ENCODE assay signal across 8 cellular contexts in genomic region chr10:110681023-110681681, GRCh38. TPM values are rescaled to one million over a fixed set of nuclear protein-coding genes. Genes with fewer than 3 reads are reported as not detected.
DNase-seq lines count a peak whose midpoint lies in the region; ATAC-seq and TF ChIP-seq lines count a peak whose summit lies in the region.

No MANE protein-coding gene starts in this region.

- H3K4me1 ChIP-seq in Caco-2: no peaks in the 10 kb centered on the region
- H3K4me1 ChIP-seq in HEK293 (ENCODE audit: control insufficient read depth, insufficient read depth, low read length): no peaks in the 10 kb centered on the region
- H3K4me1 ChIP-seq in SJSA1 (replicated peaks): peaks cover 46% of the 10 kb centered on the region
- peaks cover 0 to 10% (median 0%) of the 10 kb centered on the region in 4 donors for H3K4me1 ChIP-seq in tibial nerve

- POLR2A ChIA-PET in Caco-2 (lab: Charles Lee): no interaction called here
- POLR2A ChIA-PET in HEK293 (lab: Yijun Ruan, JAX): interaction anchor here (1.4 kb wide), 1 partner anchor 70 kb away, joined by 3 read pairs; no protein-coding TSS in a partner anchor

- CTCF ChIA-PET in Caco-2 (lab: Charles Lee): interaction anchor here (1.6 kb wide), 1 partner anchor 71 kb away, joined by 9 read pairs; no protein-coding TSS in a partner anchor
- CTCF ChIA-PET in HEK293 (lab: Yijun Ruan, JAX): interaction anchor here (0.5 to 4.8 kb wide), 29 partner anchors 8 to 206 kb away, joined by 3 to 43 read pairs (median 6); no protein-coding TSS in a partner anchor

- TF ChIP-seq CTCF in Caco-2 (IDR thresholded peaks at IDR 0.05; ENCODE audit: insufficient read depth in 1 of 2, low read depth in 1 of 2, low read length in 1 of 2, severe bottlenecking in 1 of 2, unreplicated experiment in 1 of 2): peak; percentile 60 to 84
- TF ChIP-seq CTCF in HEK293 (tag by site-specific recombination; IDR thresholded peaks at IDR 0.05): peak; percentile 52; the same call in 1 of the 2 replicates
- TF ChIP-seq CTCF in endothelial cell (IDR thresholded peaks at IDR 0.05; ENCODE audit: unreplicated experiment): peak; percentile 56
- TF ChIP-seq CTCF in nephron progenitor cell (IDR thresholded peaks at IDR 0.05): peak; percentile 71
- TF ChIP-seq CTCF in tibial nerve (IDR thresholded peaks at IDR 0.05): no peak

- DNase-seq in Caco-2: peak; percentile 57 to 69
- peak; percentile 46 to 67 for DNase-seq in SJSA1 (ENCODE audit: low read depth in 1 of 2, low spot score in 2 of 2)
- DNase-seq in endothelial cell (ENCODE audit: low spot score): peak; percentile 66
- peak; percentile 67 for DNase-seq in nephron progenitor cell
- no peak for DNase-seq in GF-D8 (lab: John Stamatoyannopoulos, UW)
- DNase-seq in T-helper 17 cell: no peak
- DNase-seq in tibial nerve (ENCODE audit: low spot score in 2 of 2): no peak

- intact Hi-C loops in Caco-2 (cut with micrococcal nuclease; ENCODE audit: unreplicated experiment): loop anchor here (1.0 kb wide), 1 partner anchor 71 kb away; no protein-coding TSS in a partner anchor

- no peak for ATAC-seq in T-helper 17 cell

- H3K4me3 ChIP-seq in Caco-2 (ENCODE audit: low read depth, low read length): no peak overlapping the region
- H3K4me3 ChIP-seq in HEK293 (ENCODE audit: low read depth, low read length): no peak overlapping the region
- H3K4me3 ChIP-seq in SJSA1: no peak overlapping the region
- H3K4me3 ChIP-seq in tibial nerve: no peak overlapping the region

- 50 to 56% methylated on average over 7 of the region's 7 CpGs for WGBS in tibial nerve, 2 donors

- no peak overlapping the region for H3K4me3 Mint-ChIP-seq in Caco-2 (ENCODE audit: unreplicated experiment)
- H3K4me3 Mint-ChIP-seq in endothelial cell (ENCODE audit: unreplicated experiment): no peak overlapping the region
- no peak overlapping the region for H3K4me3 Mint-ChIP-seq in nephron progenitor cell
- H3K4me3 Mint-ChIP-seq in T-helper 17 cell: no peak overlapping the region

- H3K9me3 Mint-ChIP-seq in Caco-2 (ENCODE audit: unreplicated experiment): no peaks in the 10 kb centered on the region
- H3K9me3 Mint-ChIP-seq in endothelial cell (ENCODE audit: unreplicated experiment): no peaks in the 10 kb centered on the region
- H3K9me3 Mint-ChIP-seq in nephron progenitor cell: no peaks in the 10 kb centered on the region

- no peaks in the 10 kb centered on the region for H3K4me1 Mint-ChIP-seq in Caco-2 (ENCODE audit: low read depth, unreplicated experiment)
- peaks cover 16% of the 10 kb centered on the region for H3K4me1 Mint-ChIP-seq in endothelial cell (ENCODE audit: unreplicated experiment)
- H3K4me1 Mint-ChIP-seq in nephron progenitor cell: peaks cover 30% of the 10 kb centered on the region
- H3K4me1 Mint-ChIP-seq in T-helper 17 cell: peaks cover 3% of the 10 kb centered on the region

- H3K27me3 ChIP-seq in Caco-2 (replicated peaks; ENCODE audit: control insufficient read depth, insufficient read depth, low read length): no peaks in the 10 kb centered on the region
- no peaks in the 10 kb centered on the region for H3K27me3 ChIP-seq in SJSA1 (replicated peaks)
- no peaks in the 10 kb centered on the region for H3K27me3 ChIP-seq in tibial nerve

- no peaks in the 10 kb centered on the region for H3K36me3 Mint-ChIP-seq in Caco-2 (ENCODE audit: insufficient read depth, unreplicated experiment)
- H3K36me3 Mint-ChIP-seq in endothelial cell (ENCODE audit: low read depth, unreplicated experiment): no peaks in the 10 kb centered on the region
- no peaks in the 10 kb centered on the region for H3K36me3 Mint-ChIP-seq in nephron progenitor cell (ENCODE audit: low read depth)
- peaks cover 5% of the 10 kb centered on the region for H3K36me3 Mint-ChIP-seq in T-helper 17 cell (ENCODE audit: low read depth)

- H3K27ac Mint-ChIP-seq in Caco-2 (ENCODE audit: unreplicated experiment) (no peak overlapping the region), endothelial cell (ENCODE audit: unreplicated experiment) (peak overlapping the region; percentile 4), nephron progenitor cell (no peak overlapping the region), T-helper 17 cell (no peak overlapping the region)

- H3K27me3 Mint-ChIP-seq in Caco-2 (ENCODE audit: insufficient read depth, unreplicated experiment) (no peaks in the 10 kb centered on the region), endothelial cell (ENCODE audit: unreplicated experiment) (no peaks in the 10 kb centered on the region), nephron progenitor cell (ENCODE audit: low read depth, poor library complexity) (peaks cover 15% of the 10 kb centered on the region), T-helper 17 cell (peaks cover 42% of the 10 kb centered on the region)

- BruUV-seq in Caco-2 (replicated peaks; lab: Mats Ljungman, UMichigan): no TSS peak

- no peaks in the 10 kb centered on the region for H3K9me3 ChIP-seq in Caco-2
- no peaks in the 10 kb centered on the region for H3K9me3 ChIP-seq in HEK293 (ENCODE audit: control insufficient read depth, insufficient read depth, low read depth, low read length)
- no peaks in the 10 kb centered on the region for H3K9me3 ChIP-seq in SJSA1 (replicated peaks)
- no peaks in the 10 kb centered on the region for H3K9me3 ChIP-seq in T-helper 17 cell (ENCODE audit: control insufficient read depth, low read length, poor library complexity, severe bottlenecking)
- H3K9me3 ChIP-seq in tibial nerve: no peaks in the 10 kb centered on the region

- H3K27ac ChIP-seq in HEK293 (ENCODE audit: extremely low read depth, low read depth, low read length) (no peak overlapping the region), SJSA1 (no peak overlapping the region), tibial nerve (no peak overlapping the region)

- H3K36me3 ChIP-seq in Caco-2 (ENCODE audit: control insufficient read depth, insufficient read depth, low read length) (no peaks in the 10 kb centered on the region), HEK293 (ENCODE audit: control insufficient read depth in 2 of 2, insufficient read depth in 1 of 2, low read length in 2 of 2) (no peaks in the 10 kb centered on the region), SJSA1 (peaks cover 8% of the 10 kb centered on the region; the same call in 1 of the 2 replicates), tibial nerve (no peaks in the 10 kb centered on the region)

- TF ChIP-seq EP300 in tibial nerve (IDR thresholded peaks at IDR 0.05): no peak

- TF ChIP-seq POLR2A in tibial nerve (IDR thresholded peaks at IDR 0.05): no peak

TF ChIP-seq in HEK293, 187 proteins besides CTCF, POLR2A, EP300 and RAD21:
- TF ChIP-seq ZNF416 (tag by site-specific recombination; IDR thresholded peaks at IDR 0.05) (no peak), ZSCAN18 (tag by site-specific recombination; IDR thresholded peaks at IDR 0.05) (no peak), KLF17 (tag by site-specific recombination; IDR thresholded peaks at IDR 0.05) (peak; percentile 42; the same call in 1 of the 2 replicates), ZSCAN23 (tag by site-specific recombination; IDR thresholded peaks at IDR 0.05) (no peak), ZNF571 (tag by site-specific recombination; IDR thresholded peaks at IDR 0.05) (no peak), ZNF350 (tag by site-specific recombination; IDR thresholded peaks at IDR 0.05) (no peak), ZBTB7A (tag by site-specific recombination; IDR thresholded peaks at IDR 0.05; ENCODE audit: low read depth) (no peak), ZNF76 (tag by site-specific recombination; IDR thresholded peaks at IDR 0.05; ENCODE audit: borderline replicate concordance, low read depth) (no peak), ZNF549 (tag by site-specific recombination; IDR thresholded peaks at IDR 0.05) (no peak), ZNF366 (tag by site-specific recombination; conservative IDR thresholded peaks at IDR 0.05) (no peak), ZNF404 (tag by site-specific recombination; IDR thresholded peaks at IDR 0.05) (no peak), ZSCAN30 (tag by site-specific recombination; IDR thresholded peaks at IDR 0.05) (no peak), ZNF654 (tag by site-specific recombination; IDR thresholded peaks at IDR 0.05; ENCODE audit: low read depth) (peak; percentile 33), KLF7 (tag by site-specific recombination; IDR thresholded peaks at IDR 0.05; ENCODE audit: borderline replicate concordance) (no peak), BCL11A (tag by site-specific recombination; IDR thresholded peaks at IDR 0.05; ENCODE audit: low read depth) (no peak), ZNF660 (tag by site-specific recombination; IDR thresholded peaks at IDR 0.05) (peak; percentile 41; the same call in 1 of the 2 replicates), ZNF214 (tag by site-specific recombination; IDR thresholded peaks at IDR 0.05; ENCODE audit: borderline replicate concordance) (no peak)

RNA-seq across cellular contexts. Expression of gene RBM20, which starts 37.0 kb away (rescaled TPM):
- total RNA-seq in Caco-2 (2022) (0.35 and 0.36 TPM in 2 replicates), endothelial cell (ENCODE audit: unreplicated experiment) (1.0 TPM), T-helper 17 cell (not detected), tibial nerve (1 to 10 TPM; 1.3 to 8.7 (median 2.7) TPM)
- total RNA-seq in SJSA1 (2014; rRNA removed; shearing (Covaris generic)): 16.5 and 17.0 TPM in 2 replicates

Comparison
In these comparisons a context has a peak if more than half of its experiments do, and no peak if none do; other contexts are left out.
1. DNase-seq: peak in Caco-2 (2 of 2), SJSA1 (2 of 2), endothelial cell (single experiment) and nephron progenitor cell (single experiment); none in GF-D8 (single experiment), T-helper 17 cell (0 of 3) and tibial nerve (0 of 2).
2. CTCF ChIP-seq: peak in Caco-2 (2 of 2), HEK293 (single experiment), endothelial cell (single experiment) and nephron progenitor cell (single experiment); none in tibial nerve (0 of 5).